13 cellular contexts compared by ENCODE assay signal in the genomic region with DNA sequence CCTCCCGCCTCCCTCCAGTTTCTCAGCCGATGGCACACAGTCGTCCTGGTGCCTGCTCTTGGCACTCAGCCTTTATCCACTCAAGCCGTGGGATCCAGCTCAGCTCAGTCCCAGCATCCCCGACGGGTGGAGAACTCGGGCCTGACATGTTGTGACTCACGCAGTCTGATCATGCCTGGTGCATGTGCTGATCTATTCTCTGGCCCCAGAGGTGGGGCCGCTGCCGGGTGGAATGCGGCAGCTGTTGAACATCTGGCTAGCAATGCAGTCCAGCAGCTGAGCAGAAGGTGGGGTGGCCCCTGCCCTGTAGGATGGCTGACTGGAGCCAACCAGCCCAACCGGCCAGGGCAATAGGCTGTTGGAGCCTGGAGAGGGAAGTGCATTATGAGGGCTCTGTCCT. TPM values are rescaled to one million over a fixed set of nuclear protein-coding genes. Genes with fewer than 3 reads are reported as not detected.
A peak's percentile ranks its signal among the peaks of the same experiment; 100 is the strongest.
DNase-seq lines count a peak whose midpoint lies in the region; ATAC-seq and TF ChIP-seq lines count a peak whose summit lies in the region.
"Had no signal": no experiment of that assay in that cellular context is flagged by ENCODE, and none has a peak within 500 bp of the region (broad histone marks: within the 10 kb centered on the region; RNA-seq: fewer than 3 reads in every experiment).

No MANE protein-coding gene starts in this region.

- 52% methylated on average over 12 of the region's 12 CpGs for WGBS in right cardiac atrium

- no peak for ATAC-seq in activated naive CD8-positive, alpha-beta T cell treated with anti-CD3 and anti-CD28 coated beads, Interleukin-2, amount 50 U/mL, for 24 hours
- peak; percentile 4 to 52 for ATAC-seq in right cardiac atrium
- ATAC-seq: A549 had no signal

- H3K4me1 Mint-ChIP-seq in activated naive CD8-positive, alpha-beta T cell (ENCODE audit: low read depth) = peaks cover 8% of the 10 kb centered on the region
- peaks cover 6% of the 10 kb centered on the region for H3K4me1 Mint-ChIP-seq in activated naive CD8-positive, alpha-beta T cell treated with anti-CD3 and anti-CD28 coated beads, Interleukin-2, amount 50 U/mL, for 24 hours
- peaks cover 27% of the 10 kb centered on the region for H3K4me1 Mint-ChIP-seq in type B pancreatic cell (ENCODE audit: unreplicated experiment)

- no peaks in the 10 kb centered on the region for H3K9me3 Mint-ChIP-seq in activated naive CD8-positive, alpha-beta T cell (ENCODE audit: low read depth)
- no peaks in the 10 kb centered on the region for H3K9me3 Mint-ChIP-seq in activated naive CD8-positive, alpha-beta T cell treated with anti-CD3 and anti-CD28 coated beads, Interleukin-2, amount 50 U/mL, for 24 hours
- H3K9me3 Mint-ChIP-seq in type B pancreatic cell = no peaks in the 10 kb centered on the region
- H3K9me3 Mint-ChIP-seq: central memory CD8-positive, alpha-beta T cell had no signal

- H3K9me3 ChIP-seq in right cardiac atrium (ENCODE audit: control insufficient read depth, low read length) = no peaks in the 10 kb centered on the region
- H3K9me3 ChIP-seq: A549 had no signal

- no peaks in the 10 kb centered on the region for H3K36me3 Mint-ChIP-seq in activated naive CD8-positive, alpha-beta T cell
- H3K36me3 Mint-ChIP-seq in activated naive CD8-positive, alpha-beta T cell treated with anti-CD3 and anti-CD28 coated beads, Interleukin-2, amount 50 U/mL, for 24 hours (ENCODE audit: low read depth) = no peaks in the 10 kb centered on the region
- no peaks in the 10 kb centered on the region for H3K36me3 Mint-ChIP-seq in type B pancreatic cell

- intact Hi-C loops in right cardiac atrium (cut with DNase I) = no loop called here

- no peak for DNase-seq in activated naive CD8-positive, alpha-beta T cell treated with anti-CD3 and anti-CD28 coated beads, Interleukin-2, amount 50 U/mL, for 24 hours
- DNase-seq in choroid plexus epithelial cell (ENCODE audit: low read depth) = peak; percentile 70
- peak; percentile 67 to 82 (median 69) for DNase-seq in right cardiac atrium
- no peak for DNase-seq in type B pancreatic cell (ENCODE audit: extremely low spot score, unreplicated experiment)
- no peak for DNase-seq in activated gamma-delta T cell (lab: John Stamatoyannopoulos, UW)
- no peak for DNase-seq in NCI-H146 treated with DMSO at 0.1 percent for 48 hours (lab: John Stamatoyannopoulos, UW; ENCODE audit: unreplicated experiment)
- no peak for DNase-seq in NOMO-1 treated with dmso at 0.1 percent for 144 hours (lab: John Stamatoyannopoulos, UW; ENCODE audit: unreplicated experiment)
- DNase-seq: activated CD4-positive, alpha-beta T cell treated with anti-CD3 and anti-CD28 coated beads for 48 hours; activated effector memory CD4-positive, alpha-beta T cell treated with Interleukin-2 at 50 U/mL for 16 hours; NCI-H1436 had no signal

- no peaks in the 10 kb centered on the region for H3K27me3 ChIP-seq in right cardiac atrium (ENCODE audit: control insufficient read depth, insufficient read depth)

- no peak overlapping the region for H3K27ac ChIP-seq in right cardiac atrium (ENCODE audit: low read length)
- H3K27ac ChIP-seq: A549 had no signal

- H3K4me1 ChIP-seq in right cardiac atrium (ENCODE audit: control insufficient read depth, insufficient read depth, low read length) = peaks cover 2% of the 10 kb centered on the region

- H3K27ac Mint-ChIP-seq in activated naive CD8-positive, alpha-beta T cell = no peak overlapping the region
- H3K27ac Mint-ChIP-seq in activated naive CD8-positive, alpha-beta T cell treated with anti-CD3 and anti-CD28 coated beads, Interleukin-2, amount 50 U/mL, for 24 hours = no peak overlapping the region
- H3K27ac Mint-ChIP-seq in type B pancreatic cell = peak overlapping the region; percentile 79

- peaks cover 18% of the 10 kb centered on the region for H3K27me3 Mint-ChIP-seq in activated naive CD8-positive, alpha-beta T cell
- peaks cover 31% of the 10 kb centered on the region for H3K27me3 Mint-ChIP-seq in activated naive CD8-positive, alpha-beta T cell treated with anti-CD3 and anti-CD28 coated beads, Interleukin-2, amount 50 U/mL, for 24 hours
- peaks cover 6% of the 10 kb centered on the region for H3K27me3 Mint-ChIP-seq in type B pancreatic cell

- TF ChIP-seq CTCF in choroid plexus epithelial cell (conservative IDR thresholded peaks at IDR 0.05; ENCODE audit: low read depth, low read length) = no peak
- no peak for TF ChIP-seq CTCF in type B pancreatic cell (conservative IDR thresholded peaks at IDR 0.05)

- no peak overlapping the region for H3K4me3 ChIP-seq in choroid plexus epithelial cell (ENCODE audit: low read depth, low read length)
- no peak overlapping the region for H3K4me3 ChIP-seq in right cardiac atrium (ENCODE audit: low read length)
- H3K4me3 ChIP-seq: A549 had no signal

- peak overlapping the region; percentile 60 for H3K4me3 Mint-ChIP-seq in activated naive CD8-positive, alpha-beta T cell
- H3K4me3 Mint-ChIP-seq in activated naive CD8-positive, alpha-beta T cell treated with anti-CD3 and anti-CD28 coated beads, Interleukin-2, amount 50 U/mL, for 24 hours = no peak overlapping the region
- peak overlapping the region; percentile 89 for H3K4me3 Mint-ChIP-seq in type B pancreatic cell
- H3K4me3 Mint-ChIP-seq: central memory CD8-positive, alpha-beta T cell had no signal

RNA-seq across cellular contexts. Expression of a gene that starts 1.7 kb away (rescaled TPM):
- 10 to 100 TPM in 3 of 4 donors, 1 to 10 TPM in 1; 6.9 to 22.7 (median 16.5) TPM for total RNA-seq in right cardiac atrium
- 15.7 TPM for polyA plus RNA-seq in right cardiac atrium
- total RNA-seq in type B pancreatic cell (ENCODE audit: low replicate concordance) = 44.1 and 50.3 TPM in 2 replicates

RNA-seq across cellular contexts. Expression of a gene that starts 30.8 kb away (rescaled TPM):
- total RNA-seq in right cardiac atrium = 10 to 100 TPM; 27.0 to 34.6 (median 29.6) TPM
- 12.0 TPM for polyA plus RNA-seq in right cardiac atrium
- total RNA-seq in type B pancreatic cell (ENCODE audit: low replicate concordance) = 51.0 and 67.1 TPM in 2 replicates

Comparison
In these comparisons a context has a peak if more than half of its experiments do, and no peak if none do; other contexts are left out.
1. DNase-seq: peak in choroid plexus epithelial cell (single experiment) and right cardiac atrium (3 of 3); none in activated naive CD8-positive, alpha-beta T cell treated with anti-CD3 and anti-CD28 coated beads, Interleukin-2, amount 50 U/mL, for 24 hours (single experiment), type B pancreatic cell (single experiment), activated gamma-delta T cell (single experiment), NCI-H146 treated with DMSO at 0.1 percent for 48 hours (single experiment) and NOMO-1 treated with dmso at 0.1 percent for 144 hours (single experiment).